Comparison of ENCODE assay signal across 26 cellular contexts in the genomic region with DNA sequence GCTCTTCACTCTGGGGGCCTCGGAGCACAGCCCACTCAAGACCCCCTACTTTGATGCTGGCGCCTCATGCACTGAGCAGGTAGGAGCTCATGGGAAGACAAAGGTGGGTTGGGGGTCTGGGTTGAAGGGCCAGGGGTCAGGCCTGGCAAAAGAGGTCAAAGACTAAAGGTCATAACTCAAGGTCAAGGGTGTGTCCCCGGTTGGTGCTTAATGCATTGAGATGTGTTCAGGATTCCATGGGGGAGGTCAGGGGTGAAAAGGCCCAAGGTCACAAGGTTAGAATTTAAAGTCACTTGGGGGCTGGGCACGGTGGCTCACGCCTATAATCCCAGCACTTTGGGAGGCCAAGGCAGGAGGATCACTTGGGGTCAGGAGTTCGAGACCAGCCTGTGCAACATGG. TPM values are rescaled to one million over a fixed set of nuclear protein-coding genes. Genes with fewer than 3 reads are reported as not detected.
DNase-seq lines count a peak whose midpoint lies in the region; ATAC-seq, FAIRE-seq and TF ChIP-seq lines count a peak whose summit lies in the region.
"Had no signal": no experiment of that assay in that cellular context is flagged by ENCODE, and none has a peak within 500 bp of the region (broad histone marks: within the 10 kb centered on the region; RNA-seq: fewer than 3 reads in every experiment).

No MANE protein-coding gene starts in this region.

- H2BK5ac ChIP-seq in H1 (ENCODE audit: low read depth, low read length) (no peak overlapping the region), trophoblast cell (ENCODE audit: low read depth, low read length, poor library complexity) (peak overlapping the region; percentile 51)

- no peak overlapping the region for H2BK15ac ChIP-seq in H1 (ENCODE audit: low read length)

- H4K12ac ChIP-seq in trophoblast cell (ENCODE audit: low read depth, low read length), result no peak overlapping the region

- TF ChIP-seq CTCF in breast epithelium (IDR thresholded peaks at IDR 0.05) (no peak), mammary epithelial cell (conservative IDR thresholded peaks at IDR 0.05 in 1 of 2, IDR thresholded peaks at IDR 0.05 in 1 of 2; ENCODE audit: extremely low read depth in 1 of 2, insufficient read depth in 1 of 2, low read depth in 1 of 2, low read length in 2 of 2) (no peak), H1 (IDR thresholded peaks at IDR 0.05; ENCODE audit: control extremely low read depth in 1 of 3, insufficient read depth in 1 of 3, low read depth in 1 of 3, low read length in 3 of 3) (no peak), brain microvascular endothelial cell (IDR thresholded peaks at IDR 0.05; ENCODE audit: low read depth, low read length, missing control alignments) (no peak)

- H3K27ac ChIP-seq in breast epithelium, result peak overlapping the region; percentile 21 to 30
- no peak overlapping the region for H3K27ac ChIP-seq in mammary epithelial cell (ENCODE audit: insufficient read depth, low read depth, low read length)
- no peak overlapping the region for H3K27ac ChIP-seq in H1 (ENCODE audit: low read depth, low read length)
- H3K27ac ChIP-seq in trophoblast cell (ENCODE audit: low read depth, low read length), result peak overlapping the region; percentile 47
- H3K27ac ChIP-seq in brain microvascular endothelial cell, result no peak overlapping the region

- H3K79me2 ChIP-seq in mammary epithelial cell (ENCODE audit: insufficient read depth, low read length), result peaks cover 1% of the 10 kb centered on the region
- no peaks in the 10 kb centered on the region for H3K79me2 ChIP-seq in H1 (ENCODE audit: control insufficient read depth in 1 of 2, insufficient read depth in 2 of 2, low read length in 2 of 2)
- peaks cover under 1% of the 10 kb centered on the region for H3K79me2 ChIP-seq in trophoblast cell (ENCODE audit: control insufficient read depth, insufficient read depth, low read length, poor library complexity)

- no peak overlapping the region for H4K91ac ChIP-seq in H1 (replicated peaks; ENCODE audit: insufficient read length, low read length)
- H4K91ac ChIP-seq in trophoblast cell (ENCODE audit: low read depth, low read length), result peak overlapping the region; percentile 40

- H3K4me3 ChIP-seq in breast epithelium, result no peak overlapping the region
- no peak overlapping the region for H3K4me3 ChIP-seq in mammary epithelial cell (replicated peaks in 1 of 3; ENCODE audit: insufficient read depth in 1 of 3, low read depth in 2 of 3, low read length in 3 of 3)
- no peak overlapping the region for H3K4me3 ChIP-seq in H1 (ENCODE audit: extremely low read depth in 1 of 4, insufficient read depth in 2 of 4, low read depth in 3 of 4, low read length in 4 of 4)
- no peak overlapping the region for H3K4me3 ChIP-seq in trophoblast cell (ENCODE audit: low read depth, low read length)
- H3K4me3 ChIP-seq in brain microvascular endothelial cell (ENCODE audit: low read depth, low read length), result no peak overlapping the region

- no TSS peak for BruUV-seq in mammary epithelial cell (replicated peaks; lab: Mats Ljungman, UMichigan)

- H2BK120ac ChIP-seq in H1 (replicated peaks; ENCODE audit: low read depth, low read length) (no peak overlapping the region), trophoblast cell (ENCODE audit: insufficient read depth, low read length, poor library complexity) (no peak overlapping the region)

- in situ Hi-C loops in mammary epithelial cell (cut with MboI; ENCODE audit: low sequenced_read_pairs in 2 of 2) (no loop called here), brain microvascular endothelial cell (cut with HindIII; ENCODE audit: low pct_ligation_motif_present, low sequenced_read_pairs) (no loop called here)

- no peak for DNase-seq in breast epithelium (ENCODE audit: low spot score in 2 of 2)
- DNase-seq in mammary epithelial cell, result no peak
- DNase-seq in H1 (ENCODE audit: low read depth in 1 of 2, low spot score in 2 of 2), result no peak
- DNase-seq in trophoblast cell, result no peak
- no peak for DNase-seq in brain microvascular endothelial cell
- DNase-seq: 8988T, Calu3, DND-41, Kasumi-1, NCI-H1092 treated with DMSO at 0.1 percent for 48 hours, NCI-H1436, NCI-H187, NCI-H2081 treated with DMSO at 0.1 percent for 48 hours, NCI-H2171, NCI-H226, NCI-H510A, NCI-H69, RPMI8226, SHP77 treated with DMSO at 0.1 percent for 48 hours had no signal

- no peak overlapping the region for H3K23ac ChIP-seq in H1 (ENCODE audit: insufficient read length)
- H3K23ac ChIP-seq in trophoblast cell (ENCODE audit: low read length), result no peak overlapping the region

- H2BK20ac ChIP-seq in H1 (ENCODE audit: low read length), result no peak overlapping the region

- H3K79me1 ChIP-seq in H1 (ENCODE audit: low read depth, low read length) (no peaks in the 10 kb centered on the region), trophoblast cell (ENCODE audit: low read length) (peaks cover 8% of the 10 kb centered on the region)

- no peak overlapping the region for H3K56ac ChIP-seq in H1 (replicated peaks; ENCODE audit: insufficient read length, low read depth, low read length)

- TF ChIP-seq EP300 in H1 (IDR thresholded peaks at IDR 0.05; ENCODE audit: borderline replicate concordance in 1 of 2, low read depth in 2 of 2, low read length in 2 of 2), result no peak

- no peak overlapping the region for H2AK5ac ChIP-seq in H1 (ENCODE audit: low read depth, low read length)
- H2AK5ac ChIP-seq in trophoblast cell (ENCODE audit: low read length), result no peak overlapping the region

- no peaks in the 10 kb centered on the region for H3K36me3 ChIP-seq in breast epithelium
- peaks cover 2% of the 10 kb centered on the region for H3K36me3 ChIP-seq in mammary epithelial cell (ENCODE audit: insufficient read depth, low read length)
- H3K36me3 ChIP-seq in H1 (ENCODE audit: control insufficient read depth in 2 of 4, insufficient read depth in 4 of 4, low read length in 3 of 4), result peaks cover 6 to 45% (median 15%) of the 10 kb centered on the region in 4 experiments; a peak in 6 of 8 replicates
- H3K36me3 ChIP-seq in trophoblast cell (ENCODE audit: control insufficient read depth in 1 of 2, insufficient read depth in 2 of 2, low read length in 2 of 2), result peaks cover 45 to 49% of the 10 kb centered on the region in 2 experiments
- H3K36me3 ChIP-seq in brain microvascular endothelial cell (replicated peaks), result peaks cover 40% of the 10 kb centered on the region

- H3K18ac ChIP-seq in H1 (ENCODE audit: extremely low read depth, low read length) (no peak overlapping the region), trophoblast cell (ENCODE audit: low read length) (no peak overlapping the region)

- H2BK12ac ChIP-seq in H1 (ENCODE audit: low read depth, low read length), result no peak overlapping the region
- H2BK12ac ChIP-seq in trophoblast cell (ENCODE audit: low read length), result no peak overlapping the region

- H3K4me1 ChIP-seq in breast epithelium, result peaks cover 0 to 7% of the 10 kb centered on the region in 2 donors
- H3K4me1 ChIP-seq in mammary epithelial cell (ENCODE audit: insufficient read depth, low read length), result peaks cover 6% of the 10 kb centered on the region
- peaks cover 0 to 6% (median 0%) of the 10 kb centered on the region in 4 experiments; a peak in 2 of 7 replicates for H3K4me1 ChIP-seq in H1 (replicated peaks in 1 of 4; ENCODE audit: control insufficient read depth in 3 of 4, insufficient read depth in 4 of 4, low read length in 3 of 4)
- peaks cover 28 to 35% of the 10 kb centered on the region in 2 experiments for H3K4me1 ChIP-seq in trophoblast cell (ENCODE audit: control insufficient read depth in 1 of 2, insufficient read depth in 2 of 2, low read length in 2 of 2)

- no peak for ATAC-seq in HG03469 (IDR thresholded peaks at IDR 0.05; ENCODE audit: unreplicated experiment)
- ATAC-seq: HCT116 had no signal

- dilution Hi-C loops in mammary epithelial cell (cut with HindIII; ENCODE audit: low sequenced_read_pairs), result no loop called here

- TF ChIP-seq RAD21 in H1 (IDR thresholded peaks at IDR 0.05 in 1 of 2, conservative IDR thresholded peaks at IDR 0.05 in 1 of 2; ENCODE audit: low read depth in 2 of 2, low read length in 2 of 2), result no peak

- peak overlapping the region; percentile 51; the same call in 1 of the 2 replicates for H4K8ac ChIP-seq in H1 (ENCODE audit: extremely low read depth, insufficient read depth, low read length)
- H4K8ac ChIP-seq in trophoblast cell (ENCODE audit: low read depth, low read length), result no peak overlapping the region

- H3K27me3 ChIP-seq in breast epithelium (no peaks in the 10 kb centered on the region), mammary epithelial cell (ENCODE audit: insufficient read depth, low read length) (no peaks in the 10 kb centered on the region), H1 (replicated peaks in 1 of 4; ENCODE audit: control insufficient read depth in 3 of 4, extremely low read depth in 1 of 4, insufficient read depth in 3 of 4, low read length in 3 of 4) (no peaks in the 10 kb centered on the region), trophoblast cell (ENCODE audit: insufficient read depth, low read length) (no peaks in the 10 kb centered on the region), brain microvascular endothelial cell (replicated peaks) (no peaks in the 10 kb centered on the region)

- CTCF ChIA-PET in mammary epithelial cell (lab: Charles Lee; ENCODE audit: low non-redundant PET) (interaction anchor here (0.6 to 0.7 kb wide), 2 partner anchors 164 to 206 kb away, joined by 4 to 5 read pairs; no protein-coding TSS in a partner anchor), H1 (lab: Charles Lee; ENCODE audit: partially characterized antibody) (interaction anchor here (0.8 to 1.1 kb wide), 2 partner anchors 8 to 58 kb away, joined by 4 read pairs; no protein-coding TSS in a partner anchor)

- H4K5ac ChIP-seq in H1 (ENCODE audit: insufficient read length, low read depth, low read length), result no peak overlapping the region

- 95% methylated on average over 3 of the region's 6 CpGs for WGBS in mammary epithelial cell (ENCODE audit: low coverage, missing lambda C conversion rate)
- 91% methylated on average over 6 of the region's 6 CpGs; no CpG with 5 or more reads in 1 of the 2 experiments for WGBS in H1 (ENCODE audit: extremely low coverage in 1 of 2, insufficient coverage in 1 of 2, insufficient read length in 1 of 2, insufficient replicate concordance in 2 of 2, low coverage in 1 of 2, low lambda C conversion rate in 2 of 2, missing lambda C conversion rate in 1 of 2), 2 experiments
- no CpG with 5 or more reads among the region's 6 CpGs for WGBS in trophoblast cell (ENCODE audit: extremely low coverage, insufficient coverage, insufficient read length)

- H3K23me2 ChIP-seq in H1 (ENCODE audit: low read depth, low read length), result peaks cover 9% of the 10 kb centered on the region

- H3K4ac ChIP-seq in H1 (replicated peaks; ENCODE audit: insufficient read length, low read depth, low read length) (no peak overlapping the region), trophoblast cell (ENCODE audit: low read depth, low read length) (no peak overlapping the region)

- H3K14ac ChIP-seq in H1 (ENCODE audit: insufficient read length), result no peak overlapping the region
- no peak overlapping the region for H3K14ac ChIP-seq in trophoblast cell (ENCODE audit: low read length)

- no peak overlapping the region for H3K4me2 ChIP-seq in mammary epithelial cell (ENCODE audit: insufficient read depth, low read depth, low read length)
- no peak overlapping the region for H3K4me2 ChIP-seq in H1 (ENCODE audit: insufficient read depth in 1 of 2, low read depth in 2 of 2, low read length in 2 of 2)
- no peak overlapping the region for H3K4me2 ChIP-seq in trophoblast cell (ENCODE audit: low read length)

- intact Hi-C loops in breast epithelium (cut with DNase I; ENCODE audit: low total_unique reads), result no loop called here
- intact Hi-C loops in mammary epithelial cell (cut with micrococcal nuclease), result no loop called here

- H2AFZ ChIP-seq in mammary epithelial cell (ENCODE audit: low read depth, low read length) (no peak overlapping the region), H1 (ENCODE audit: low read length) (no peak overlapping the region), trophoblast cell (ENCODE audit: insufficient read depth, low read length, poor library complexity) (no peak overlapping the region)

- H3K9me3 ChIP-seq in breast epithelium (no peaks in the 10 kb centered on the region), mammary epithelial cell (replicated peaks; ENCODE audit: insufficient read depth, low read length) (no peaks in the 10 kb centered on the region), H1 (ENCODE audit: insufficient read depth in 2 of 2, low read depth in 1 of 2, low read length in 1 of 2) (no peaks in the 10 kb centered on the region), trophoblast cell (ENCODE audit: insufficient read depth, low read depth, low read length) (no peaks in the 10 kb centered on the region)

- H4K20me1 ChIP-seq in mammary epithelial cell (ENCODE audit: insufficient read depth, low read length) (no peaks in the 10 kb centered on the region), H1 (replicated peaks in 1 of 2; ENCODE audit: control insufficient read depth in 1 of 2, insufficient read depth in 2 of 2, low read length in 2 of 2) (peaks cover 3 to 6% of the 10 kb centered on the region in 2 experiments)

- no peak overlapping the region for H3K9ac ChIP-seq in mammary epithelial cell (ENCODE audit: insufficient read depth, low read length)
- H3K9ac ChIP-seq in H1 (replicated peaks in 1 of 4; ENCODE audit: extremely low read depth in 1 of 4, low read depth in 3 of 4, low read length in 3 of 4), result no peak overlapping the region
- H3K9ac ChIP-seq in trophoblast cell (ENCODE audit: low read length), result no peak overlapping the region

- TF ChIP-seq POLR2A in breast epithelium (IDR thresholded peaks at IDR 0.05) (no peak), H1 (IDR thresholded peaks at IDR 0.05; ENCODE audit: control extremely low read depth in 1 of 2, low read depth in 2 of 2, low read length in 2 of 2) (no peak)

- POLR2A ChIA-PET in H1 (lab: Charles Lee; ENCODE audit: partially characterized antibody), result interaction anchor here (0.6 to 13.6 kb wide), 7 partner anchors 10 to 206 kb away, joined by 3 to 109 read pairs (median 3); partner anchors contain the start of gene APOE

- FAIRE-seq in H1 (lab: Jason Lieb, UNC), result no peak
- FAIRE-seq: GM12892 had no signal

RNA-seq across cellular contexts. Expression of gene TOMM40, which starts 4.9 kb away (rescaled TPM):
- 10 to 100 TPM; 32.9 to 48.2 (median 39.7) TPM for total RNA-seq in breast epithelium
- total RNA-seq in mammary epithelial cell, result 100 to 1,000 TPM in 1 of 2 donors, 10 to 100 TPM in 1; 51.3 to 110 TPM
- 132 TPM for polyA plus RNA-seq in mammary epithelial cell
- 66.3 TPM for polyA minus RNA-seq in mammary epithelial cell
- total RNA-seq in H1 (2021; fragmentation: NEBNext Ultra II Directional; extraction: Animal tissue kit (Norgen Biotek cat#: 25700)), result 178 and 179 TPM in 2 replicates
- 154 and 189 TPM in 2 replicates for polyA plus RNA-seq in H1 (2011; rRNA removed)
- 178 TPM for polyA plus RNA-seq in H1 (2011; cell fraction: cytosol; rRNA removed)
- polyA plus RNA-seq in H1 (2011; cell fraction: nucleus; rRNA removed), result 162 TPM
- polyA plus RNA-seq in H1 (2012, experiment 1 of 2), result 92.8 to 179 TPM (median 177 TPM) in 4 replicates
- polyA plus RNA-seq in H1 (2012, experiment 2 of 2), result 130 TPM
- 124 TPM for polyA plus RNA-seq in H1 (2013, experiment 1 of 2)
- 121 TPM for polyA plus RNA-seq in H1 (2013, experiment 2 of 2)
- 74.6 and 94.6 TPM in 2 replicates for polyA minus RNA-seq in H1 (2011; rRNA and poly(A)+ RNA removed)
- polyA minus RNA-seq in H1 (2011; cell fraction: cytosol; rRNA and poly(A)+ RNA removed), result 65.0 TPM
- polyA minus RNA-seq in H1 (2011; cell fraction: nucleus; rRNA and poly(A)+ RNA removed), result 55.1 TPM
- polyA plus RNA-seq in trophoblast cell (2013), result 49.1 and 50.5 TPM in 2 replicates

RNA-seq across cellular contexts. Expression of gene APOE, which starts 19.5 kb away (rescaled TPM):
- total RNA-seq in breast epithelium, result 1,000 to 10,000 TPM in 2 of 3 donors, 100 to 1,000 TPM in 1; 439 to 1,162 (median 1,092) TPM
- 100 to 1,000 TPM in 1 of 2 donors, 10 to 100 TPM in 1; 11.9 to 202 TPM for total RNA-seq in mammary epithelial cell
- 19.9 TPM for polyA plus RNA-seq in mammary epithelial cell
- 1.4 TPM for polyA minus RNA-seq in mammary epithelial cell
- total RNA-seq in H1 (2021; fragmentation: NEBNext Ultra II Directional; extraction: Animal tissue kit (Norgen Biotek cat#: 25700)), result 629 and 679 TPM in 2 replicates
- 1,258 and 1,819 TPM in 2 replicates for polyA plus RNA-seq in H1 (2011; rRNA removed)
- polyA plus RNA-seq in H1 (2011; cell fraction: cytosol; rRNA removed), result 2,004 TPM
- 1,227 TPM for polyA plus RNA-seq in H1 (2011; cell fraction: nucleus; rRNA removed)
- 455 to 954 TPM (median 869 TPM) in 4 replicates for polyA plus RNA-seq in H1 (2012, experiment 1 of 2)
- polyA plus RNA-seq in H1 (2012, experiment 2 of 2), result 444 TPM
- polyA plus RNA-seq in H1 (2013, experiment 1 of 2), result 1,163 TPM
- 1,134 TPM for polyA plus RNA-seq in H1 (2013, experiment 2 of 2)
- polyA minus RNA-seq in H1 (2011; rRNA and poly(A)+ RNA removed), result 77.1 and 107 TPM in 2 replicates
- polyA minus RNA-seq in H1 (2011; cell fraction: cytosol; rRNA and poly(A)+ RNA removed), result 305 TPM
- 218 TPM for polyA minus RNA-seq in H1 (2011; cell fraction: nucleus; rRNA and poly(A)+ RNA removed)
- 836 and 837 TPM in 2 replicates for polyA plus RNA-seq in trophoblast cell (2013)

RNA-seq across cellular contexts. Expression of gene APOC1, which starts 28.3 kb away (rescaled TPM):
- total RNA-seq in breast epithelium, result 100 to 1,000 TPM in 1 of 3 donors, 10 to 100 TPM in 2; 59.0 to 285 (median 78.7) TPM
- total RNA-seq in mammary epithelial cell, result 10 to 100 TPM in 1 of 2 donors, 1 to 10 TPM in 1; 1.0 to 13.6 TPM
- 11.9 TPM for polyA plus RNA-seq in mammary epithelial cell
- polyA minus RNA-seq in mammary epithelial cell, result 7.6 TPM
- 78.2 and 87.8 TPM in 2 replicates for total RNA-seq in H1 (2021; fragmentation: NEBNext Ultra II Directional; extraction: Animal tissue kit (Norgen Biotek cat#: 25700))
- polyA plus RNA-seq in H1 (2011; rRNA removed), result 55.8 and 93.6 TPM in 2 replicates
- 47.4 TPM for polyA plus RNA-seq in H1 (2011; cell fraction: cytosol; rRNA removed)
- 54.5 TPM for polyA plus RNA-seq in H1 (2011; cell fraction: nucleus; rRNA removed)
- polyA plus RNA-seq in H1 (2012, experiment 1 of 2), result 80.3 to 111 TPM (median 99.7 TPM) in 4 replicates
- polyA plus RNA-seq in H1 (2012, experiment 2 of 2), result 1,424 TPM
- polyA plus RNA-seq in H1 (2013, experiment 1 of 2), result 476 TPM
- 500 TPM for polyA plus RNA-seq in H1 (2013, experiment 2 of 2)
- polyA minus RNA-seq in H1 (2011; rRNA and poly(A)+ RNA removed), result 11.5 and 19.7 TPM in 2 replicates
- polyA minus RNA-seq in H1 (2011; cell fraction: cytosol; rRNA and poly(A)+ RNA removed), result 50.2 TPM
- polyA minus RNA-seq in H1 (2011; cell fraction: nucleus; rRNA and poly(A)+ RNA removed), result 13.9 TPM
- 192 and 210 TPM in 2 replicates for polyA plus RNA-seq in trophoblast cell (2013)
- total RNA-seq: H4 had no signal

RNA-seq across cellular contexts. Expression of gene NECTIN2, which starts 40.0 kb away (rescaled TPM):
- 100 to 1,000 TPM in 1 of 3 donors, 10 to 100 TPM in 2; 28.0 to 114 (median 86.6) TPM for total RNA-seq in breast epithelium
- 10 to 100 TPM; 51.0 to 74.5 TPM for total RNA-seq in mammary epithelial cell
- polyA plus RNA-seq in mammary epithelial cell, result 48.6 TPM
- polyA minus RNA-seq in mammary epithelial cell, result 66.6 TPM
- total RNA-seq in H1 (2021; fragmentation: NEBNext Ultra II Directional; extraction: Animal tissue kit (Norgen Biotek cat#: 25700)), result 181 and 184 TPM in 2 replicates
- 237 and 318 TPM in 2 replicates for polyA plus RNA-seq in H1 (2011; rRNA removed)
- 172 TPM for polyA plus RNA-seq in H1 (2011; cell fraction: cytosol; rRNA removed)
- 179 TPM for polyA plus RNA-seq in H1 (2011; cell fraction: nucleus; rRNA removed)
- 178 to 211 TPM (median 195 TPM) in 4 replicates for polyA plus RNA-seq in H1 (2012, experiment 1 of 2)
- 296 TPM for polyA plus RNA-seq in H1 (2012, experiment 2 of 2)
- 279 TPM for polyA plus RNA-seq in H1 (2013, experiment 1 of 2)
- polyA plus RNA-seq in H1 (2013, experiment 2 of 2), result 320 TPM
- polyA minus RNA-seq in H1 (2011; rRNA and poly(A)+ RNA removed), result 159 and 221 TPM in 2 replicates
- polyA minus RNA-seq in H1 (2011; cell fraction: cytosol; rRNA and poly(A)+ RNA removed), result 128 TPM
- polyA minus RNA-seq in H1 (2011; cell fraction: nucleus; rRNA and poly(A)+ RNA removed), result 64.3 TPM
- polyA plus RNA-seq in trophoblast cell (2013), result 281 and 282 TPM in 2 replicates

RNA-seq across cellular contexts. Expression of gene APOC4, which starts 55.9 kb away (rescaled TPM):
- total RNA-seq in breast epithelium (not detected), mammary epithelial cell (not detected)
- polyA plus RNA-seq in mammary epithelial cell (not detected), H1 (2011; rRNA removed) (not detected in 2 replicates)
- not detected for polyA minus RNA-seq in mammary epithelial cell
- total RNA-seq in H1 (2021; fragmentation: NEBNext Ultra II Directional; extraction: Animal tissue kit (Norgen Biotek cat#: 25700)), result not detected in 2 replicates
- polyA plus RNA-seq in H1 (2011; cell fraction: cytosol; rRNA removed), result not detected
- not detected for polyA plus RNA-seq in H1 (2011; cell fraction: nucleus; rRNA removed)
- polyA plus RNA-seq in H1 (2012, experiment 1 of 2), result not detected in 4 replicates
- polyA plus RNA-seq in H1 (2012, experiment 2 of 2), result not detected
- polyA plus RNA-seq in H1 (2013, experiment 1 of 2), result not detected
- polyA plus RNA-seq in H1 (2013, experiment 2 of 2), result not detected
- polyA minus RNA-seq in H1 (2011; rRNA and poly(A)+ RNA removed), result not detected in 2 replicates
- polyA minus RNA-seq in H1 (2011; cell fraction: cytosol; rRNA and poly(A)+ RNA removed), result not detected
- polyA minus RNA-seq in H1 (2011; cell fraction: nucleus; rRNA and poly(A)+ RNA removed), result not detected
- not detected in 2 replicates for polyA plus RNA-seq in trophoblast cell (2013)
- total RNA-seq: Calu3, H4, HT-29, M059J had no signal
- polyA plus RNA-seq: BJ had no signal

Comparison
In these comparisons a context has a peak if more than half of its experiments do, and no peak if none do; other contexts are left out.
1. H3K27ac ChIP-seq: peak in breast epithelium (2 of 2) and trophoblast cell (single experiment); none in mammary epithelial cell (single experiment), H1 (single experiment) and brain microvascular endothelial cell (single experiment).